12 cellular contexts compared by ENCODE assay signal in the genomic region with DNA sequence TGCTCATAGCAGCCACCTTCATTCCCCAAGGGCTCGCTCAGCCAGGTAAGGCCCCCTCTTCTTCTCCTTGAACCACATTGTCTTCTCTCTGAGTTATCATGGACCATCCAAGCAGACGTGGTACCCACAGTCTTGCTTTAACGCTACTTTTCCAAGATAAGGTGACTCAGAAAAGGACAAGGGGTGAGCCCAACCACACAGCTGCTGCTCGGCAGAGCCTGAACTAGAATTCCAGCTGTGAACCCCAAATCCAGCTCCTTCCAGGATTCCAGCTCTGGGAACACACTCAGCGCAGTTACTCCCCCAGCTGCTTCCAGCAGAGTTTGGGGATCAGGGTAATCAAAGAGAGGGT. TPM values are rescaled to one million over a fixed set of nuclear protein-coding genes. Genes with fewer than 3 reads are reported as not detected.
DNase-seq lines count a peak whose midpoint lies in the region; ATAC-seq and TF ChIP-seq lines count a peak whose summit lies in the region.
"Had no signal": no experiment of that assay in that cellular context is flagged by ENCODE, and none has a peak within 500 bp of the region (broad histone marks: within the 10 kb centered on the region; RNA-seq: fewer than 3 reads in every experiment).

No MANE protein-coding gene starts in this region.

- H3K9me3 Mint-ChIP-seq in WTC11 (no peaks in the 10 kb centered on the region), glutamatergic neuron (ENCODE audit: unreplicated experiment) (no peaks in the 10 kb centered on the region)
- H3K9me3 Mint-ChIP-seq: CD8-positive, alpha-beta memory T cell had no signal

- peaks cover 27% of the 10 kb centered on the region for H3K27me3 Mint-ChIP-seq in WTC11 (ENCODE audit: low read depth)
- peaks cover 2% of the 10 kb centered on the region for H3K27me3 Mint-ChIP-seq in glutamatergic neuron (ENCODE audit: unreplicated experiment)

- no peaks in the 10 kb centered on the region for H3K36me3 Mint-ChIP-seq in WTC11
- no peaks in the 10 kb centered on the region for H3K36me3 Mint-ChIP-seq in glutamatergic neuron (ENCODE audit: unreplicated experiment)
- H3K36me3 Mint-ChIP-seq: CD8-positive, alpha-beta memory T cell had no signal

- peak; percentile 6; the same call in 1 of the 2 replicates for ATAC-seq in WTC11
- ATAC-seq in GM21576 (IDR thresholded peaks at IDR 0.05; ENCODE audit: unreplicated experiment), result no peak
- no peak for ATAC-seq in GM21526 (IDR thresholded peaks at IDR 0.05; ENCODE audit: low FRiP score, unreplicated experiment)
- ATAC-seq: stimulated activated naive CD8-positive, alpha-beta T cell treated with anti-CD3 and anti-CD28 coated beads, Interleukin-15, Interleukin-2, amounts not matched to agents 100 U/mL and 50 U/mL, for 24 hours had no signal

- H3K4me1 Mint-ChIP-seq in WTC11 (peaks cover 62% of the 10 kb centered on the region), glutamatergic neuron (ENCODE audit: low read depth, unreplicated experiment) (peaks cover 7% of the 10 kb centered on the region)

- DNase-seq in WTC11 (ENCODE audit: low spot score) (no peak), glutamatergic neuron (no peak), Ammon's horn (ENCODE audit: low spot score) (no peak), GM10248 (ENCODE audit: extremely low spot score) (no peak)
- DNase-seq: CD8-positive, alpha-beta memory T cell; stimulated activated naive CD8-positive, alpha-beta T cell treated with anti-CD3 and anti-CD28 coated beads, Interleukin-15, Interleukin-2, amounts not matched to agents 100 U/mL and 50 U/mL, for 24 hours had no signal

- peaks cover 0 to 17% (median 0%) of the 10 kb centered on the region in 11 experiments; a peak in 4 of 22 replicates for H3K36me3 ChIP-seq in BLaER1 treated with 17β-estradiol and CSF1 and Interleukin-3, amounts not matched to agents 10 nM and 100 nM
- no peaks in the 10 kb centered on the region for H3K36me3 ChIP-seq in rectal smooth muscle tissue (ENCODE audit: control insufficient read depth, insufficient read depth, low read length)

- TF ChIP-seq CTCF in WTC11 (IDR thresholded peaks at IDR 0.05) (no peak), glutamatergic neuron (IDR thresholded peaks at IDR 0.05; ENCODE audit: partially characterized antibody, unreplicated experiment) (no peak), GM10248 (IDR thresholded peaks at IDR 0.05; ENCODE audit: control extremely low read depth, extremely low read depth, low read depth, missing control alignments) (no peak)

- POLR2A ChIA-PET in WTC11 (lab: Charles Lee), result interaction anchor here (1.5 kb wide), 1 partner anchor 91 kb away, joined by 6 read pairs; no protein-coding TSS in a partner anchor
- POLR2A ChIA-PET in GM10248 (lab: Yijun Ruan, JAX), result no interaction called here

- peak overlapping the region in 7 of 10 experiments; percentile 26 to 68 (median 64); a peak in 14 of 20 replicates for H3K4me3 ChIP-seq in BLaER1 treated with 17β-estradiol and CSF1 and Interleukin-3, amounts not matched to agents 10 nM and 100 nM
- H3K4me3 ChIP-seq in rectal smooth muscle tissue (ENCODE audit: low read length), result peak overlapping the region; percentile 51

- peak overlapping the region; percentile 54 to 98 (median 81) for H3K4me2 ChIP-seq in BLaER1 treated with 17β-estradiol and CSF1 and Interleukin-3, amounts not matched to agents 10 nM and 100 nM

- CTCF ChIA-PET in WTC11 (lab: Charles Lee), result interaction anchor here (1.2 to 3.1 kb wide), 2 partner anchors 106 to 107 kb away, joined by 3 to 28 read pairs; no protein-coding TSS in a partner anchor
- CTCF ChIA-PET in GM10248 (lab: Yijun Ruan, JAX), result interaction anchor here (1.5 to 2.0 kb wide), 3 partner anchors 51 to 106 kb away, joined by 4 to 8 read pairs (median 5); no protein-coding TSS in a partner anchor

- no peaks in the 10 kb centered on the region for H3K27me3 ChIP-seq in BLaER1 treated with 17β-estradiol and CSF1 and Interleukin-3, amounts not matched to agents 10 nM and 100 nM
- no peaks in the 10 kb centered on the region for H3K27me3 ChIP-seq in rectal smooth muscle tissue (ENCODE audit: control insufficient read depth, insufficient read depth, low read length)

- peak overlapping the region; percentile 72 for H3K4me3 Mint-ChIP-seq in WTC11
- H3K4me3 Mint-ChIP-seq in glutamatergic neuron (ENCODE audit: unreplicated experiment), result peak overlapping the region; percentile 85
- H3K4me3 Mint-ChIP-seq: CD8-positive, alpha-beta memory T cell had no signal

- peak overlapping the region in 9 of 11 experiments; percentile 4 to 92 (median 65); a peak in 14 of 22 replicates for H3K9ac ChIP-seq in BLaER1 treated with 17β-estradiol and CSF1 and Interleukin-3, amounts not matched to agents 10 nM and 100 nM
- H3K9ac ChIP-seq in rectal smooth muscle tissue (ENCODE audit: low read length), result no peak overlapping the region

- H4K20me1 ChIP-seq in BLaER1 treated with 17β-estradiol and CSF1 and Interleukin-3, amounts not matched to agents 10 nM and 100 nM, result no peaks in the 10 kb centered on the region; a peak in 1 of 22 replicates

- H3K9me3 ChIP-seq in BLaER1 treated with 17β-estradiol and CSF1 and Interleukin-3, amounts not matched to agents 10 nM and 100 nM (replicated peaks in 1 of 11), result no peaks in the 10 kb centered on the region

- H3K4me1 ChIP-seq in BLaER1 treated with 17β-estradiol and CSF1 and Interleukin-3, amounts not matched to agents 10 nM and 100 nM, result peaks cover 31 to 93% (median 61%) of the 10 kb centered on the region in 10 experiments
- H3K4me1 ChIP-seq in rectal smooth muscle tissue (ENCODE audit: control insufficient read depth, insufficient read depth, low read length), result peaks cover 44% of the 10 kb centered on the region

- peak overlapping the region in 9 of 11 experiments; percentile 21 to 97 (median 66); a peak in 17 of 22 replicates for H3K27ac ChIP-seq in BLaER1 treated with 17β-estradiol and CSF1 and Interleukin-3, amounts not matched to agents 10 nM and 100 nM
- peak overlapping the region; percentile 81 for H3K27ac ChIP-seq in rectal smooth muscle tissue (ENCODE audit: low read depth, low read length)

- H3K27ac Mint-ChIP-seq in WTC11 (peak overlapping the region; percentile 98), glutamatergic neuron (ENCODE audit: unreplicated experiment) (no peak overlapping the region)
- H3K27ac Mint-ChIP-seq: CD8-positive, alpha-beta memory T cell had no signal

TF ChIP-seq in WTC11, 78 proteins besides CTCF, POLR2A, EP300 and RAD21 (continues in another document):
- no peak for TF ChIP-seq EMX1 (CRISPR knock-in tag; IDR thresholded peaks at IDR 0.05)
- TF ChIP-seq ATF2 (CRISPR knock-in tag; IDR thresholded peaks at IDR 0.05; ENCODE audit: borderline replicate concordance, low read depth), result no peak
- TF ChIP-seq RELA (CRISPR knock-in tag; IDR thresholded peaks at IDR 0.05; ENCODE audit: borderline replicate concordance), result no peak
- TF ChIP-seq RORB (CRISPR knock-in tag; IDR thresholded peaks at IDR 0.05), result no peak
- TF ChIP-seq TEAD1 (CRISPR knock-in tag; IDR thresholded peaks at IDR 0.05), result no peak
- TF ChIP-seq, protein P1, sequence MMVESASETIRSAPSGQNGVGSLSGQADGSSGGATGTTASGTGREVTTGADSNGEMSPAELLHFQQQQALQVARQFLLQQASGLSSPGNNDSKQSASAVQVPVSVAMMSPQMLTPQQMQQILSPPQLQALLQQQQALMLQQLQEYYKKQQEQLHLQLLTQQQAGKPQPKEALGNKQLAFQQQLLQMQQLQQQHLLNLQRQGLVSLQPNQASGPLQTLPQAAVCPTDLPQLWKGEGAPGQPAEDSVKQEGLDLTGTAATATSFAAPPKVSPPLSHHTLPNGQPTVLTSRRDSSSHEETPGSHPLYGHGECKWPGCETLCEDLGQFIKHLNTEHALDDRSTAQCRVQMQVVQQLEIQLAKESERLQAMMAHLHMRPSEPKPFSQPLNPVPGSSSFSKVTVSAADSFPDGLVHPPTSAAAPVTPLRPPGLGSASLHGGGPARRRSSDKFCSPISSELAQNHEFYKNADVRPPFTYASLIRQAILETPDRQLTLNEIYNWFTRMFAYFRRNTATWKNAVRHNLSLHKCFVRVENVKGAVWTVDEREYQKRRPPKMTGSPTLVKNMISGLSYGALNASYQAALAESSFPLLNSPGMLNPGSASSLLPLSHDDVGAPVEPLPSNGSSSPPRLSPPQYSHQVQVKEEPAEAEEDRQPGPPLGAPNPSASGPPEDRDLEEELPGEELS (CRISPR knock-in tag; IDR thresholded peaks at IDR 0.05), result no peak
- TF ChIP-seq, protein P2, sequence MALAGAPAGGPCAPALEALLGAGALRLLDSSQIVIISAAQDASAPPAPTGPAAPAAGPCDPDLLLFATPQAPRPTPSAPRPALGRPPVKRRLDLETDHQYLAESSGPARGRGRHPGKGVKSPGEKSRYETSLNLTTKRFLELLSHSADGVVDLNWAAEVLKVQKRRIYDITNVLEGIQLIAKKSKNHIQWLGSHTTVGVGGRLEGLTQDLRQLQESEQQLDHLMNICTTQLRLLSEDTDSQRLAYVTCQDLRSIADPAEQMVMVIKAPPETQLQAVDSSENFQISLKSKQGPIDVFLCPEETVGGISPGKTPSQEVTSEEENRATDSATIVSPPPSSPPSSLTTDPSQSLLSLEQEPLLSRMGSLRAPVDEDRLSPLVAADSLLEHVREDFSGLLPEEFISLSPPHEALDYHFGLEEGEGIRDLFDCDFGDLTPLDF (CRISPR knock-in tag; IDR thresholded peaks at IDR 0.05), result no peak
- no peak for TF ChIP-seq ZNF219 (CRISPR knock-in tag; IDR thresholded peaks at IDR 0.05; ENCODE audit: borderline replicate concordance)
- no peak for TF ChIP-seq ZNF416 (CRISPR knock-in tag; IDR thresholded peaks at IDR 0.05)
- TF ChIP-seq CDX4 (CRISPR knock-in tag; IDR thresholded peaks at IDR 0.05; ENCODE audit: borderline replicate concordance), result no peak

RNA-seq across cellular contexts. Expression of gene CCL2, which starts 0.3 kb away (rescaled TPM):
- total RNA-seq in WTC11 (2021), result 2.5 to 5.3 TPM (median 2.7 TPM) in 3 replicates
- not detected for total RNA-seq in glutamatergic neuron (ENCODE audit: unreplicated experiment)
- total RNA-seq: activated CD8-positive, alpha-beta memory T cell treated with anti-CD3 and anti-CD28 coated beads for 36 hours; LHCN-M2 had no signal

RNA-seq across cellular contexts. Expression of gene CCL7, which starts 14.7 kb away (rescaled TPM):
- total RNA-seq in WTC11 (2021) (not detected in 3 replicates), glutamatergic neuron (ENCODE audit: unreplicated experiment) (not detected)
- total RNA-seq: activated CD8-positive, alpha-beta memory T cell treated with anti-CD3 and anti-CD28 coated beads for 36 hours; CD8-positive, alpha-beta memory T cell; LHCN-M2 had no signal

RNA-seq across cellular contexts. Expression of gene CCL11, which starts 30.2 kb away (rescaled TPM):
- total RNA-seq in WTC11 (2021) (not detected in 3 replicates), glutamatergic neuron (ENCODE audit: unreplicated experiment) (not detected)
- total RNA-seq: activated CD8-positive, alpha-beta memory T cell treated with anti-CD3 and anti-CD28 coated beads for 36 hours; CD8-positive, alpha-beta memory T cell; LHCN-M2 had no signal
